In the genomic region with DNA sequence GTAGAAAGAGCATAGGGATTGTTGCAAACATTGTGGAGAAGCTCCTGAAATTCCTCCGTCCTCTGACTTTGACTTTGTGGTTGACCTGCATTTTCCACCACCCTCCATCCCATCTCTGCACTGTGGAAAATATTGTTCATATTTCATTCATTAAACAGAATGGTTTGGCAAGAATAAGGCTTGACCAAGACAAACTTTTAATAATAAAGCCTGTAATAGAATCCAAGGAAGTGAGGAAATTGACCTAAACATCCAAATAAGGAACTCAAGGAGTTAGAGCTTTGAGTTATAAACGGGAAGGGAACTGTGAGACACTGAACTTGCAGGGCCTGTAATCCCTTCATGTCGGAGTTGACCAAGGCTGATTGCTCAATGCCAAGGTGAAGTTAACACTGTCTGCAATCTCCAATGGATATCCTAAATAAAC, we compare ENCODE assay signal across 19 cellular contexts.
DNase-seq lines count a peak whose midpoint lies in the region; ATAC-seq and TF ChIP-seq lines count a peak whose summit lies in the region.
"Had no signal": no experiment of that assay in that cellular context is flagged by ENCODE, and none has a peak within 500 bp of the region (broad histone marks: within the 10 kb centered on the region; RNA-seq: fewer than 3 reads in every experiment).

No MANE protein-coding gene starts in this region.

- 47% methylated on average over 3 of the region's 3 CpGs for WGBS in prostate gland
- WGBS in lower leg skin, 2 donors: 46% methylated on average over 3 of the region's 3 CpGs

- peak; percentile 74 for ATAC-seq in left lung
- no peak for ATAC-seq in activated CD8-positive, alpha-beta T cell treated with anti-CD3 and anti-CD28 coated beads, Interleukin-2, amount 10 ng/mL, durations not matched to agents 7 days and 5 days
- ATAC-seq in HG03469 (IDR thresholded peaks at IDR 0.05; ENCODE audit: unreplicated experiment): no peak
- ATAC-seq: activated T-helper 17 cell treated with anti-CD3 and anti-CD28 coated beads, Interleukin-2, amount 50 U/mL, for 72 hours; esophagus mucosa had no signal

- TF ChIP-seq POLR2A in prostate gland (IDR thresholded peaks at IDR 0.05) (no peak), lower leg skin (IDR thresholded peaks at IDR 0.05) (no peak)

- no peaks in the 10 kb centered on the region for H3K36me3 Mint-ChIP-seq in activated CD8-positive, alpha-beta T cell treated with anti-CD3 and anti-CD28 coated beads, Interleukin-2, amount 10 ng/mL, durations not matched to agents 7 days and 5 days (ENCODE audit: low read depth)

- in situ Hi-C loops in astrocyte of the cerebellum (cut with HindIII; ENCODE audit: low sequenced_read_pairs): no loop called here

- no peaks in the 10 kb centered on the region for H3K4me1 Mint-ChIP-seq in activated CD8-positive, alpha-beta T cell treated with anti-CD3 and anti-CD28 coated beads, Interleukin-2, amount 10 ng/mL, durations not matched to agents 7 days and 5 days (ENCODE audit: low read depth)
- H3K4me1 Mint-ChIP-seq: activated CD4-positive, alpha-beta memory T cell treated with anti-CD3 and anti-CD28 coated beads, Interleukin-2, amount 10 ng/mL, durations not matched to agents 7 days and 5 days; activated T-helper 17 cell treated with anti-CD3 and anti-CD28 coated beads, Interleukin-2, amount 50 U/mL, for 72 hours; neural crest cell had no signal

- no peak overlapping the region for H3K27ac Mint-ChIP-seq in activated CD8-positive, alpha-beta T cell treated with anti-CD3 and anti-CD28 coated beads, Interleukin-2, amount 10 ng/mL, durations not matched to agents 7 days and 5 days
- H3K27ac Mint-ChIP-seq: activated CD4-positive, alpha-beta memory T cell treated with anti-CD3 and anti-CD28 coated beads, Interleukin-2, amount 10 ng/mL, durations not matched to agents 7 days and 5 days; activated T-helper 17 cell treated with anti-CD3 and anti-CD28 coated beads, Interleukin-2, amount 50 U/mL, for 72 hours had no signal

- peaks cover 36% of the 10 kb centered on the region for H3K27me3 Mint-ChIP-seq in activated CD8-positive, alpha-beta T cell treated with anti-CD3 and anti-CD28 coated beads, Interleukin-2, amount 10 ng/mL, durations not matched to agents 7 days and 5 days (ENCODE audit: low read depth)

- H3K27ac ChIP-seq in AG04450 (ENCODE audit: low read depth, low read length): no peak overlapping the region
- H3K27ac ChIP-seq in left lung: peak overlapping the region in 1 of 2 donors; percentile 49
- no peak overlapping the region for H3K27ac ChIP-seq in prostate gland
- H3K27ac ChIP-seq: right atrium auricular region, testis had no signal

- H3K36me3 ChIP-seq in left lung (no peaks in the 10 kb centered on the region), prostate gland (no peaks in the 10 kb centered on the region)
- H3K36me3 ChIP-seq: right atrium auricular region had no signal

- H3K9me3 Mint-ChIP-seq in activated CD8-positive, alpha-beta T cell treated with anti-CD3 and anti-CD28 coated beads, Interleukin-2, amount 10 ng/mL, durations not matched to agents 7 days and 5 days (ENCODE audit: insufficient read depth): no peaks in the 10 kb centered on the region
- H3K9me3 Mint-ChIP-seq: activated CD4-positive, alpha-beta memory T cell treated with anti-CD3 and anti-CD28 coated beads, Interleukin-2, amount 10 ng/mL, durations not matched to agents 7 days and 5 days; activated T-helper 17 cell treated with anti-CD3 and anti-CD28 coated beads, Interleukin-2, amount 50 U/mL, for 72 hours; dendritic cell treated with granulocyte-macrophage colony-stimulating factor and Interleukin-4, amounts not matched to agents 40 ng/mL and 50 ng/mL, for 4 days; neural crest cell had no signal

- no peak overlapping the region for H3K4me3 Mint-ChIP-seq in activated CD8-positive, alpha-beta T cell treated with anti-CD3 and anti-CD28 coated beads, Interleukin-2, amount 10 ng/mL, durations not matched to agents 7 days and 5 days
- H3K4me3 Mint-ChIP-seq: activated CD4-positive, alpha-beta memory T cell treated with anti-CD3 and anti-CD28 coated beads, Interleukin-2, amount 10 ng/mL, durations not matched to agents 7 days and 5 days; activated T-helper 17 cell treated with anti-CD3 and anti-CD28 coated beads, Interleukin-2, amount 50 U/mL, for 72 hours; dendritic cell treated with granulocyte-macrophage colony-stimulating factor and Interleukin-4, amounts not matched to agents 40 ng/mL and 50 ng/mL, for 4 days; neural crest cell had no signal

- DNase-seq in AG04450 (ENCODE audit: low read depth, low spot score) (peak; percentile 46), Kasumi-1 (lab: John Stamatoyannopoulos, UW) (peak; percentile 27 to 45), astrocyte of the cerebellum (ENCODE audit: low read depth) (peak; percentile 58), left lung (no peak), prostate gland (ENCODE audit: low spot score) (no peak), lower leg skin (ENCODE audit: low spot score in 2 of 2) (no peak)
- DNase-seq in activated CD8-positive, alpha-beta T cell treated with anti-CD3 and anti-CD28 coated beads, Interleukin-2, amount 10 ng/mL, durations not matched to agents 7 days and 5 days: no peak
- DNase-seq: activated CD4-positive, alpha-beta memory T cell treated with anti-CD3 and anti-CD28 coated beads, Interleukin-2, amount 10 ng/mL, durations not matched to agents 7 days and 5 days; amygdala; Calu3; mesendoderm; stimulated activated CD8-positive, alpha-beta memory T cell treated with anti-CD3 and anti-CD28 coated beads, Interleukin-4, amount 100 ng/mL, for 48 hours; testis had no signal

- intact Hi-C loops in left lung (cut with DNase I) (no loop called here), prostate gland (cut with DNase I) (no loop called here), lower leg skin (cut with DNase I; ENCODE audit: low total_unique reads) (no loop called here)

- no peak overlapping the region for H3K4me3 ChIP-seq in AG04450 (ENCODE audit: low read depth, low read length)
- no peak overlapping the region for H3K4me3 ChIP-seq in astrocyte of the cerebellum (ENCODE audit: low read depth, low read length)
- no peak overlapping the region for H3K4me3 ChIP-seq in left lung
- H3K4me3 ChIP-seq in prostate gland: no peak overlapping the region
- no peak overlapping the region for H3K4me3 ChIP-seq in lower leg skin (ENCODE audit: low read depth, poor library complexity, severe bottlenecking)
- H3K4me3 ChIP-seq: right atrium auricular region, testis had no signal

- peaks cover 0 to 19% of the 10 kb centered on the region in 2 donors for H3K4me1 ChIP-seq in left lung
- H3K4me1 ChIP-seq in prostate gland (replicated peaks): no peaks in the 10 kb centered on the region
- H3K4me1 ChIP-seq: testis had no signal

- H3K27me3 ChIP-seq in AG04450 (ENCODE audit: control insufficient read depth, insufficient read depth, low read length) (no peaks in the 10 kb centered on the region), left lung (no peaks in the 10 kb centered on the region), prostate gland (replicated peaks; ENCODE audit: insufficient read depth) (no peaks in the 10 kb centered on the region)
- H3K27me3 ChIP-seq: right atrium auricular region, testis had no signal

- POLR2A ChIA-PET in AG04450 (lab: Yijun Ruan, JAX): interaction anchor here (1.0 to 1.7 kb wide), 3 partner anchors 17 to 94 kb away, joined by 4 to 6 read pairs (median 5); no protein-coding TSS in a partner anchor
- POLR2A ChIA-PET in activated CD8-positive, alpha-beta T cell treated with anti-CD3 and anti-CD28 coated beads, Interleukin-2, amount 10 ng/mL, durations not matched to agents 7 days and 5 days (lab: Charles Lee): no interaction called here

- CTCF ChIA-PET in AG04450 (lab: Charles Lee): interaction anchor here (0.9 to 1.4 kb wide), 2 partner anchors 35 to 36 kb away, joined by 3 read pairs; no protein-coding TSS in a partner anchor
- CTCF ChIA-PET in activated CD8-positive, alpha-beta T cell treated with anti-CD3 and anti-CD28 coated beads, Interleukin-2, amount 10 ng/mL, durations not matched to agents 7 days and 5 days (lab: Charles Lee): no interaction called here

- H3K9me3 ChIP-seq in AG04450 (ENCODE audit: control insufficient read depth, insufficient read depth, low read length): no peaks in the 10 kb centered on the region; the same call in 1 of the 2 replicates
- H3K9me3 ChIP-seq in left lung: no peaks in the 10 kb centered on the region
- no peaks in the 10 kb centered on the region for H3K9me3 ChIP-seq in prostate gland
- H3K9me3 ChIP-seq: right atrium auricular region, testis had no signal

- no peak for TF ChIP-seq CTCF in AG04450 (IDR thresholded peaks at IDR 0.05; ENCODE audit: low read depth, low read length)
- TF ChIP-seq CTCF in astrocyte of the cerebellum (IDR thresholded peaks at IDR 0.05; ENCODE audit: low read depth, low read length, missing control alignments): no peak
- no peak for TF ChIP-seq CTCF in left lung (IDR thresholded peaks at IDR 0.05)
- no peak for TF ChIP-seq CTCF in prostate gland (IDR thresholded peaks at IDR 0.05)
- no peak for TF ChIP-seq CTCF in lower leg skin (IDR thresholded peaks at IDR 0.05)

Comparison
In these comparisons a context has a peak if more than half of its experiments do, and no peak if none do; other contexts are left out.
1. DNase-seq: peak in AG04450 (single experiment), Kasumi-1 (2 of 2) and astrocyte of the cerebellum (single experiment); none in left lung (0 of 2), prostate gland (single experiment), activated CD8-positive, alpha-beta T cell treated with anti-CD3 and anti-CD28 coated beads, Interleukin-2, amount 10 ng/mL, durations not matched to agents 7 days and 5 days (single experiment) and lower leg skin (0 of 2).